20 cellular contexts compared by ENCODE assay signal in the genomic region with DNA sequence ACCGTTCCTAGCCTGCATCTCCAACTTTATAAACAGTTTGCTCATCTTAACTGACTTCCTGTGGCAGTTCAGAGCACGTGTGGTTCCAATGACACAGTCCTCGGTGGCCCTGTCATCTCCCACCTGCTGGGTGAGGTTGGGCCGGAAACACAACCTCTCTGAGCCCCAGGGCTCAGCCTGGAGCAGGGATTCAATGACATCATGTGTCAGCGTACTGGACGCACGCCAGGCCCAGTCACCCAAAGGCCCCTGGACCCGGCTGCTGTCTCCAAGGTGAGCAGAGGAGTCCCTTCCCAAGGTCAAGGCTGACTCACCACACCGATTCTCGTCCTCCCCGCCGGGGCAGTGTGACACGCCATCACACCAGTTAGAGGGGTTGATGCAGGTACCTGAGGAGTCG. TPM values are rescaled to one million over a fixed set of nuclear protein-coding genes. Genes with fewer than 3 reads are reported as not detected.
DNase-seq lines count a peak whose midpoint lies in the region; ATAC-seq and TF ChIP-seq lines count a peak whose summit lies in the region.
"Had no signal": no experiment of that assay in that cellular context is flagged by ENCODE, and none has a peak within 500 bp of the region (broad histone marks: within the 10 kb centered on the region; RNA-seq: fewer than 3 reads in every experiment).

No MANE protein-coding gene starts in this region.

- DNase-seq in DND-41 (peak; percentile 74), posterior vena cava (ENCODE audit: low spot score) (peak; percentile 52), NCI-H2107 treated with DMSO at 0.1 percent for 48 hours (lab: John Stamatoyannopoulos, UW; ENCODE audit: unreplicated experiment) (no peak), glomerular visceral epithelial cell (ENCODE audit: extremely low spot score) (no peak), smooth muscle cell (lab: John Stamatoyannopoulos, UW; ENCODE audit: unreplicated experiment) (no peak)
- DNase-seq: Calu3; CD8-positive, alpha-beta T cell; DMS53; GOT3; KBM-7; MV-4-11; NCI-H1417 treated with DMSO at 0.1 percent for 48 hours; NCI-H187 treated with DMSO at 0.1 percent for 48 hours; NCI-H345; NCI-H524 treated with DMSO at 0.1 percent for 48 hours; PC-9 had no signal

- 93% methylated on average over 14 of the region's 14 CpGs for WGBS in smooth muscle cell (ENCODE audit: low lambda C conversion rate)

- no peaks in the 10 kb centered on the region for H3K9me3 ChIP-seq in DND-41 (ENCODE audit: insufficient read depth, low read length, severe bottlenecking)
- H3K9me3 ChIP-seq in KOPT-K1 (ENCODE audit: insufficient read depth, low read length, poor library complexity, severe bottlenecking), result no peaks in the 10 kb centered on the region
- no peaks in the 10 kb centered on the region for H3K9me3 ChIP-seq in smooth muscle cell (replicated peaks; ENCODE audit: low read depth)
- H3K9me3 ChIP-seq: A549 had no signal

- H3K79me2 ChIP-seq in DND-41 (ENCODE audit: insufficient read depth, low read length), result no peaks in the 10 kb centered on the region
- no peaks in the 10 kb centered on the region for H3K79me2 ChIP-seq in smooth muscle cell (ENCODE audit: low read depth)

- no peak overlapping the region for H2AFZ ChIP-seq in DND-41 (ENCODE audit: low read depth, low read length)
- no peak overlapping the region for H2AFZ ChIP-seq in smooth muscle cell (ENCODE audit: low read depth)
- H2AFZ ChIP-seq: PC-9 had no signal

- H3F3A ChIP-seq in smooth muscle cell (ENCODE audit: low read depth), result peaks cover 11% of the 10 kb centered on the region

- H4K20me1 ChIP-seq in DND-41 (ENCODE audit: insufficient read depth, low read length) (no peaks in the 10 kb centered on the region), smooth muscle cell (ENCODE audit: low read depth) (no peaks in the 10 kb centered on the region)

- intact Hi-C loops in posterior vena cava (cut with DNase I), result no loop called here

- H3K36me3 ChIP-seq in DND-41 (ENCODE audit: insufficient read depth, low read length) (no peaks in the 10 kb centered on the region), KOPT-K1 (ENCODE audit: insufficient read depth, low read length) (no peaks in the 10 kb centered on the region), smooth muscle cell (ENCODE audit: low read depth) (no peaks in the 10 kb centered on the region)

- H3K4me2 ChIP-seq in DND-41 (ENCODE audit: insufficient read depth, low read length) (no peak overlapping the region), smooth muscle cell (no peak overlapping the region)
- H3K4me2 ChIP-seq: A549, PC-9 had no signal

- H3K4me3 ChIP-seq in DND-41 (ENCODE audit: low read depth in 1 of 2, low read length in 2 of 2) (no peak overlapping the region), smooth muscle cell (no peak overlapping the region)
- H3K4me3 ChIP-seq: A549, PC-9 had no signal

- peak overlapping the region; percentile 61; the same call in 1 of the 2 replicates for H3K27ac ChIP-seq in DND-41 (ENCODE audit: low read length)
- H3K27ac ChIP-seq in KOPT-K1 (ENCODE audit: low read depth, low read length, poor library complexity, severe bottlenecking), result peak overlapping the region; percentile 80
- H3K27ac ChIP-seq in smooth muscle cell (ENCODE audit: low read depth), result no peak overlapping the region
- H3K27ac ChIP-seq: A549, PC-9 had no signal

- TF ChIP-seq CTCF in DND-41 (IDR thresholded peaks at IDR 0.05; ENCODE audit: borderline replicate concordance, extremely low read depth, low read length, poor library complexity, severe bottlenecking), result no peak
- TF ChIP-seq CTCF in smooth muscle cell (IDR thresholded peaks at IDR 0.05; ENCODE audit: borderline replicate concordance, insufficient read depth, poor library complexity, severe bottlenecking), result no peak

- peak; percentile 96 for ATAC-seq in DND-41 (ENCODE audit: insufficient read depth, low read depth)
- ATAC-seq in esophagus mucosa, result peak; percentile 66
- ATAC-seq: A549; CD8-positive, alpha-beta T cell had no signal

- H3K4me1 ChIP-seq in DND-41 (ENCODE audit: insufficient read depth, low read length) (peaks cover 19% of the 10 kb centered on the region), smooth muscle cell (ENCODE audit: low read depth) (no peaks in the 10 kb centered on the region)
- H3K4me1 ChIP-seq: A549 had no signal

- no peaks in the 10 kb centered on the region for H3K27me3 ChIP-seq in DND-41 (ENCODE audit: insufficient read depth, low read length, poor library complexity)
- no peaks in the 10 kb centered on the region for H3K27me3 ChIP-seq in smooth muscle cell (ENCODE audit: low read depth)

- H3K9ac ChIP-seq in DND-41 (ENCODE audit: low read depth, low read length) (no peak overlapping the region), smooth muscle cell (ENCODE audit: low read depth) (no peak overlapping the region)

RNA-seq across cellular contexts. Expression of a gene that starts 19.9 kb away (rescaled TPM):
- 41.6 TPM for total RNA-seq in esophagus mucosa
- total RNA-seq in posterior vena cava, result under 1 TPM in 1 of 2 donors, not detected in 1; 0.14 TPM
- total RNA-seq in smooth muscle cell, result 1.3 and 2.0 TPM in 2 replicates
- polyA plus RNA-seq in smooth muscle cell, result 0.39 and 1.3 TPM in 2 replicates
- total RNA-seq: CD8-positive, alpha-beta T cell had no signal
- polyA plus RNA-seq: A549, BJ had no signal

Comparison
In these comparisons a context has a peak if more than half of its experiments do, and no peak if none do; other contexts are left out.
1. DNase-seq: peak in DND-41 (single experiment) and posterior vena cava (single experiment); none in NCI-H2107 treated with DMSO at 0.1 percent for 48 hours (single experiment), glomerular visceral epithelial cell (single experiment) and smooth muscle cell (single experiment).
2. RNA of a gene that starts 19.9 kb away (total RNA-seq): 41.6 TPM in esophagus mucosa (single experiment); 1.3 to 2.0 TPM in smooth muscle cell and 0.14 TPM in posterior vena cava; every median in the first group is over 10 times any median in the second.